ENCODE assay signal across 17 cellular contexts in the genomic region with DNA sequence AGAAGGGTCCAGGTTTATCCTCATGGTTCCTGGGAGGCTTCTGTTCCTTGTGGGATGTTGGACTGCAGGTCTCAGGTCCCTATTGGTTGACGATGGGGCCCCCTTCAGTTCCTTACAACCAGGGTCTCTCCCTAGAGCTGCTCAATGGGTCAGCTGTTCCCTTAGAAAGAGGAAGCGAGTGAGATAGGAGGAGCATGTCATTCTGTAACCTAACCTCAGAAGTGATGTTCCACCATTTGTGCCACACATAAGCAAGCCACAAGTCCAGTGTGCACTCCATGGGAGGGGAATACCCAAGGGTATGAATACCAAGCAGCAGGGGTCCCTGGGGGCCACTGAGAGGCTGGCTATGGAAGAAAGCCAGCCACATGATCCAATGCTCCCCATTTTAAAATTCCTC.
DNase-seq lines count a peak whose midpoint lies in the region; ATAC-seq and TF ChIP-seq lines count a peak whose summit lies in the region.
"Had no signal": no experiment of that assay in that cellular context is flagged by ENCODE, and none has a peak within 500 bp of the region (broad histone marks: within the 10 kb centered on the region; RNA-seq: fewer than 3 reads in every experiment).

No MANE protein-coding gene starts in this region.

- no peak overlapping the region for H3K9ac ChIP-seq in DND-41 (ENCODE audit: low read depth, low read length)
- H3K9ac ChIP-seq: BLaER1 treated with 17β-estradiol and CSF1 and Interleukin-3, amounts not matched to agents 10 nM and 100 nM; GM23248 had no signal

- no peak overlapping the region for H3K4me3 Mint-ChIP-seq in activated CD4-positive, alpha-beta T cell treated with anti-CD3 and anti-CD28 coated beads, Interleukin-2, amount 10 ng/mL, durations not matched to agents 7 days and 5 days
- no peak overlapping the region for H3K4me3 Mint-ChIP-seq in T-helper 17 cell
- H3K4me3 Mint-ChIP-seq: B cell; CD8-positive, alpha-beta T cell had no signal

- H3K27ac Mint-ChIP-seq in activated CD4-positive, alpha-beta T cell treated with anti-CD3 and anti-CD28 coated beads, Interleukin-2, amount 10 ng/mL, durations not matched to agents 7 days and 5 days = peak overlapping the region; percentile 65
- peak overlapping the region; percentile 49 for H3K27ac Mint-ChIP-seq in T-helper 17 cell
- H3K27ac Mint-ChIP-seq: B cell; CD8-positive, alpha-beta T cell had no signal

- no peaks in the 10 kb centered on the region for H3K27me3 ChIP-seq in DND-41 (ENCODE audit: insufficient read depth, low read length, poor library complexity)
- H3K27me3 ChIP-seq: BLaER1 treated with 17β-estradiol and CSF1 and Interleukin-3, amounts not matched to agents 10 nM and 100 nM had no signal

- DNase-seq in activated CD4-positive, alpha-beta T cell treated with anti-CD3 and anti-CD28 coated beads, Interleukin-2, amount 10 ng/mL, durations not matched to agents 7 days and 5 days = no peak
- DNase-seq in activated CD4-positive, alpha-beta T cell treated with anti-CD3 and anti-CD28 coated beads, Interleukin-2, amount 50 U/mL, for 4 hours = no peak
- DNase-seq in DND-41 (no peak), T-helper 17 cell (no peak), caudate nucleus (lab: John Stamatoyannopoulos, UW) (no peak), cerebellar nuclear complex (lab: John Stamatoyannopoulos, UW) (no peak)
- DNase-seq: Calu3; CD8-positive, alpha-beta T cell; DMS79 treated with DMSO at 0.1 percent for 48 hours; EL; GM23248 had no signal

- H2AFZ ChIP-seq in DND-41 (ENCODE audit: low read depth, low read length) = no peak overlapping the region
- H2AFZ ChIP-seq: GM23248 had no signal

- H3K36me3 Mint-ChIP-seq in activated CD4-positive, alpha-beta T cell treated with anti-CD3 and anti-CD28 coated beads, Interleukin-2, amount 10 ng/mL, durations not matched to agents 7 days and 5 days (ENCODE audit: low read depth) = peaks cover 36% of the 10 kb centered on the region
- peaks cover 2% of the 10 kb centered on the region for H3K36me3 Mint-ChIP-seq in T-helper 17 cell (ENCODE audit: low read depth)
- H3K36me3 Mint-ChIP-seq: CD8-positive, alpha-beta T cell had no signal

- ATAC-seq in DND-41 (ENCODE audit: insufficient read depth, low read depth) (no peak), GM19351 (IDR thresholded peaks at IDR 0.05; ENCODE audit: unreplicated experiment) (peak; percentile 41), T-helper 17 cell (no peak)
- ATAC-seq: CD8-positive, alpha-beta T cell; GM12878; HepG2 had no signal

- no peaks in the 10 kb centered on the region; the same call in 1 of the 2 replicates for H3K36me3 ChIP-seq in DND-41 (ENCODE audit: insufficient read depth, low read length)
- H3K36me3 ChIP-seq: HAP-1 had no signal

- 0 out of 4 replicates have a peak overlapping the region, but pooled peaks of 1 of the 2 experiments have one; percentile 2 for H3K4me3 ChIP-seq in DND-41 (ENCODE audit: low read depth in 1 of 2, low read length in 2 of 2)
- H3K4me3 ChIP-seq: BLaER1 treated with 17β-estradiol and CSF1 and Interleukin-3, amounts not matched to agents 10 nM and 100 nM; GM12878; GM23248; HAP-1 had no signal

- H3K9me3 ChIP-seq in DND-41 (ENCODE audit: insufficient read depth, low read length, severe bottlenecking) (peaks cover 16% of the 10 kb centered on the region), T-helper 17 cell (ENCODE audit: control insufficient read depth, low read length, poor library complexity, severe bottlenecking) (no peaks in the 10 kb centered on the region)
- H3K9me3 ChIP-seq: HAP-1 had no signal

- H3K27me3 Mint-ChIP-seq in activated CD4-positive, alpha-beta T cell treated with anti-CD3 and anti-CD28 coated beads, Interleukin-2, amount 10 ng/mL, durations not matched to agents 7 days and 5 days = no peaks in the 10 kb centered on the region
- H3K27me3 Mint-ChIP-seq in T-helper 17 cell = no peaks in the 10 kb centered on the region
- H3K27me3 Mint-ChIP-seq: B cell had no signal

- H3K27ac ChIP-seq in DND-41 (ENCODE audit: low read length) (peak overlapping the region; percentile 100), caudate nucleus (ENCODE audit: low read depth, low read length) (no peak overlapping the region)
- H3K27ac ChIP-seq: BLaER1 treated with 17β-estradiol and CSF1 and Interleukin-3, amounts not matched to agents 10 nM and 100 nM; GM23248 had no signal

- no peaks in the 10 kb centered on the region for H3K79me2 ChIP-seq in DND-41 (ENCODE audit: insufficient read depth, low read length)

- H3K4me1 Mint-ChIP-seq in activated CD4-positive, alpha-beta T cell treated with anti-CD3 and anti-CD28 coated beads, Interleukin-2, amount 10 ng/mL, durations not matched to agents 7 days and 5 days = peaks cover 52% of the 10 kb centered on the region
- H3K4me1 Mint-ChIP-seq in T-helper 17 cell = peaks cover 33% of the 10 kb centered on the region

- H3K4me2 ChIP-seq in DND-41 (ENCODE audit: insufficient read depth, low read length) = no peak overlapping the region
- H3K4me2 ChIP-seq: BLaER1 treated with 17β-estradiol and CSF1 and Interleukin-3, amounts not matched to agents 10 nM and 100 nM had no signal

- CTCF ChIA-PET in activated CD4-positive, alpha-beta T cell treated with anti-CD3 and anti-CD28 coated beads, Interleukin-2, amount 10 ng/mL, durations not matched to agents 7 days and 5 days (lab: Charles Lee) = interaction anchor here (0.6 to 1.1 kb wide), 4 partner anchors 12 to 184 kb away, joined by 3 read pairs; no protein-coding TSS in a partner anchor

- H3K4me1 ChIP-seq in DND-41 (ENCODE audit: insufficient read depth, low read length) = peaks cover 55% of the 10 kb centered on the region
- H3K4me1 ChIP-seq: HAP-1 had no signal

- POLR2A ChIA-PET in activated CD4-positive, alpha-beta T cell treated with anti-CD3 and anti-CD28 coated beads, Interleukin-2, amount 10 ng/mL, durations not matched to agents 7 days and 5 days (lab: Charles Lee) = no interaction called here

- peaks cover 29% of the 10 kb centered on the region for H3K9me3 Mint-ChIP-seq in activated CD4-positive, alpha-beta T cell treated with anti-CD3 and anti-CD28 coated beads, Interleukin-2, amount 10 ng/mL, durations not matched to agents 7 days and 5 days

- TF ChIP-seq CTCF in DND-41 (IDR thresholded peaks at IDR 0.05; ENCODE audit: borderline replicate concordance, extremely low read depth, low read length, poor library complexity, severe bottlenecking) = no peak

- H4K20me1 ChIP-seq in DND-41 (ENCODE audit: insufficient read depth, low read length) = no peaks in the 10 kb centered on the region
- H4K20me1 ChIP-seq: BLaER1 treated with 17β-estradiol and CSF1 and Interleukin-3, amounts not matched to agents 10 nM and 100 nM had no signal
